In the genomic region with DNA sequence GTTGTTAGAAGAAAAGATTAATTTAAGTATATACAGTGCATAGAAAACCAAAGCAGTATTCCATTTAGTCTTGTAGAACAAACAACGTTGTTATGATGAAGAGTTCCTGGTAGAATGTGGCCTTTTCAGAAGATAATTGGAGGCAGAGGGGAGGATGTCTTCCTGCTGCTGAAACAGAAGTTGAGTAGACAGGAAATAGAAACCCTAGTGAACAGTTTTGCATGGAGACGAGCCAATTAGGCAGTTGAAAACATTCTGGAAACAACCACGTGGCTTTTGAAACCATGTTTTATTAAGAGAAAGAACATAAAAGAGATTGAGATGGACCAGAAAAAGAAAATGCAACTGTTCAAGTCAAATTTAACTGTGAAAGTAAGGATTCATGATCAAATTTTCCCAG, we compare ENCODE assay signal across 9 cellular contexts.
DNase-seq lines count a peak whose midpoint lies in the region; ATAC-seq and TF ChIP-seq lines count a peak whose summit lies in the region.
"Had no signal": no experiment of that assay in that cellular context is flagged by ENCODE, and none has a peak within 500 bp of the region (broad histone marks: within the 10 kb centered on the region; RNA-seq: fewer than 3 reads in every experiment).

No MANE protein-coding gene starts in this region.

- H3K9me3 ChIP-seq in lower lobe of right lung, result no peaks in the 10 kb centered on the region

- no peaks in the 10 kb centered on the region for H3K27me3 Mint-ChIP-seq in activated naive CD8-positive, alpha-beta T cell treated with anti-CD3 and anti-CD28 coated beads for 36 hours
- peaks cover 12% of the 10 kb centered on the region for H3K27me3 Mint-ChIP-seq in activated naive CD8-positive, alpha-beta T cell treated with anti-CD3 and anti-CD28 coated beads, Interleukin-2, amount 50 U/mL, for 24 hours
- peaks cover 3% of the 10 kb centered on the region for H3K27me3 Mint-ChIP-seq in brain

- H3K36me3 Mint-ChIP-seq in activated naive CD8-positive, alpha-beta T cell treated with anti-CD3 and anti-CD28 coated beads for 36 hours, result peaks cover 4% of the 10 kb centered on the region
- H3K36me3 Mint-ChIP-seq in activated naive CD8-positive, alpha-beta T cell treated with anti-CD3 and anti-CD28 coated beads, Interleukin-2, amount 50 U/mL, for 24 hours (ENCODE audit: low read depth), result no peaks in the 10 kb centered on the region
- no peaks in the 10 kb centered on the region for H3K36me3 Mint-ChIP-seq in brain

- H3K27ac ChIP-seq in lower lobe of right lung, result peak overlapping the region; percentile 0

- no peak for DNase-seq in activated naive CD8-positive, alpha-beta T cell treated with anti-CD3 and anti-CD28 coated beads for 36 hours
- no peak for DNase-seq in activated naive CD8-positive, alpha-beta T cell treated with anti-CD3 and anti-CD28 coated beads, Interleukin-2, amount 50 U/mL, for 24 hours
- DNase-seq in lower lobe of right lung (no peak), iPS-NIHi11 (ENCODE audit: low spot score) (no peak)
- DNase-seq in activated CD4-positive, CD25-positive, alpha-beta regulatory T cell treated with anti-CD3 and anti-CD28 coated beads, Interleukin-2, amount 50 U/mL, for 72 hours, result no peak
- no peak for DNase-seq in activated CD4-positive, alpha-beta T cell treated with anti-CD3 and anti-CD28 coated beads for 4 hours

- no peaks in the 10 kb centered on the region for H3K27me3 ChIP-seq in lower lobe of right lung (ENCODE audit: low read depth)

- no peak overlapping the region for H3K4me3 Mint-ChIP-seq in activated naive CD8-positive, alpha-beta T cell treated with anti-CD3 and anti-CD28 coated beads for 36 hours
- H3K4me3 Mint-ChIP-seq in activated naive CD8-positive, alpha-beta T cell treated with anti-CD3 and anti-CD28 coated beads, Interleukin-2, amount 50 U/mL, for 24 hours, result no peak overlapping the region
- H3K4me3 Mint-ChIP-seq in brain, result peak overlapping the region in 4 of 5 experiments; percentile 9 to 75 (median 9)
- H3K4me3 Mint-ChIP-seq: B cell had no signal

- peak overlapping the region; percentile 11 for H3K27ac Mint-ChIP-seq in activated naive CD8-positive, alpha-beta T cell treated with anti-CD3 and anti-CD28 coated beads for 36 hours
- H3K27ac Mint-ChIP-seq in activated naive CD8-positive, alpha-beta T cell treated with anti-CD3 and anti-CD28 coated beads, Interleukin-2, amount 50 U/mL, for 24 hours, result no peak overlapping the region
- peak overlapping the region in 4 of 5 experiments; percentile 26 to 93 (median 88) for H3K27ac Mint-ChIP-seq in brain
- H3K27ac Mint-ChIP-seq: B cell had no signal

- H3K4me1 Mint-ChIP-seq in activated naive CD8-positive, alpha-beta T cell treated with anti-CD3 and anti-CD28 coated beads for 36 hours, result peaks cover 11% of the 10 kb centered on the region
- peaks cover 13% of the 10 kb centered on the region for H3K4me1 Mint-ChIP-seq in activated naive CD8-positive, alpha-beta T cell treated with anti-CD3 and anti-CD28 coated beads, Interleukin-2, amount 50 U/mL, for 24 hours
- H3K4me1 Mint-ChIP-seq in brain, result peaks cover 46% of the 10 kb centered on the region
- H3K4me1 Mint-ChIP-seq: B cell had no signal

- peaks cover 8% of the 10 kb centered on the region for H3K4me1 ChIP-seq in lower lobe of right lung

- H3K4me3 ChIP-seq in lower lobe of right lung, result no peak overlapping the region

- peaks cover 8% of the 10 kb centered on the region for H3K9me3 Mint-ChIP-seq in activated naive CD8-positive, alpha-beta T cell treated with anti-CD3 and anti-CD28 coated beads for 36 hours
- peaks cover 26% of the 10 kb centered on the region for H3K9me3 Mint-ChIP-seq in activated naive CD8-positive, alpha-beta T cell treated with anti-CD3 and anti-CD28 coated beads, Interleukin-2, amount 50 U/mL, for 24 hours
- H3K9me3 Mint-ChIP-seq in brain, result peaks cover 6 to 13% (median 6%) of the 10 kb centered on the region in 5 experiments

- H3K36me3 ChIP-seq in lower lobe of right lung, result no peaks in the 10 kb centered on the region

- no peak for ATAC-seq in activated naive CD8-positive, alpha-beta T cell treated with anti-CD3 and anti-CD28 coated beads, Interleukin-2, amount 50 U/mL, for 24 hours
- no peak for ATAC-seq in lower lobe of right lung
- ATAC-seq in GM19463 (IDR thresholded peaks at IDR 0.05; ENCODE audit: unreplicated experiment), result no peak

- TF ChIP-seq CTCF in brain (conservative IDR thresholded peaks at IDR 0.05) (no peak), lower lobe of right lung (IDR thresholded peaks at IDR 0.05) (no peak)

- intact Hi-C loops in lower lobe of right lung (cut with DNase I), result no loop called here

Comparison
In these comparisons a context has a peak if more than half of its experiments do, and no peak if none do; other contexts are left out.
1. H3K4me3 Mint-ChIP-seq: peak in brain (4 of 5); none in activated naive CD8-positive, alpha-beta T cell treated with anti-CD3 and anti-CD28 coated beads for 36 hours (single experiment) and activated naive CD8-positive, alpha-beta T cell treated with anti-CD3 and anti-CD28 coated beads, Interleukin-2, amount 50 U/mL, for 24 hours (single experiment).